10 cellular contexts compared by ENCODE assay signal in the genomic region with DNA sequence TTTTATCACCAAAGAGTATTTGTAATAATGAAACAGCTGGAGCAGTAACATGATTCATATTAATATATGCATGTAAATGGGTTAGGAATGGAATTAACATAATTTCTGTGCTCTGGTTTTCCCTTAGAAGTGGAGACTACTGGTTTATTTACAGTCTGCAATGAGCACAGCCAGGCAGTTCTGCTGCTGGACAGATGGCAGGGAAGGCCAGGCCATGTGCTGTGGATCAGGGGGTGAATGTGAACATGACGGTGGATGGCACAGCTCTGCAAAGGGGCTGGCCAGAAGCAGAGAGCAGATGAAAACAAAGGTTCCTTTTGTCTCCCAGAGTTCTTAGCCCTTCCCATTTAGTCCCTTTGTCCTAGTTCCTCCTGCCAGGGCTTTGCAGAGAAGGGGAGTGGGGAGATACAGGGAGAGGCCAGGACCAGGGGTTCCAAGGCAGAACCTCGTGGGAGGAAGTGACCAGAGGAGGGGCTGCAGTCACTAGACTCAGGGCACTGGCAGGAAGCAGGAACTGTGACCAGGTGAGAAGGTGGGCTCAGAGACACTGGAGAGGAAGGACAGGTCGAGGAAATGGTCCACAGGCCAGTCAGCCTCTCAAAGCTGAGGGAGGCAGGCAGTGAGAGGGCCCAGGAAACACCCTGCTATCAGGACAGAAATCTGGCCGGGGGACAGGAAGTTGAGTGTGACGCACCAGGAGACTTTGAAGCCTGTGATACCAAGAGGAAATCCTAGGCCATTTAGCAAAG.
A peak's percentile ranks its signal among the peaks of the same experiment; 100 is the strongest.
DNase-seq lines count a peak whose midpoint lies in the region; ATAC-seq and TF ChIP-seq lines count a peak whose summit lies in the region.
"Had no signal": no experiment of that assay in that cellular context is flagged by ENCODE, and none has a peak within 500 bp of the region (broad histone marks: within the 10 kb centered on the region; RNA-seq: fewer than 3 reads in every experiment).

No MANE protein-coding gene starts in this region.

- no peaks in the 10 kb centered on the region for H3K4me1 ChIP-seq in tibial artery
- H3K4me1 ChIP-seq in esophagus muscularis mucosa: peaks cover 0 to 11% (median 2%) of the 10 kb centered on the region in 4 donors

- intact Hi-C loops in tibial artery (cut with DNase I; ENCODE audit: low total_unique reads) (no loop called here), esophagus muscularis mucosa (cut with DNase I) (no loop called here)
- intact Hi-C loops in activated T-helper 1 cell treated with anti-CD3 and anti-CD28 coated beads, Interleukin-12 subunit alpha, Interleukin-12 subunit beta, Interleukin-2, Interleukin-4 antibody, amounts not matched to agents 30 ng/mL and 10 ng/mL and 1 ng/mL, durations not matched to agents 14 hours and 24 hours and 36 hours (cut with micrococcal nuclease): no loop called here

- ATAC-seq in activated naive CD4-positive, alpha-beta T cell treated with anti-CD3 and anti-CD28 coated beads, Interleukin-2, amount 50 U/mL, for 72 hours: peak; percentile 34 to 56
- ATAC-seq in GM21786 (IDR thresholded peaks at IDR 0.05; ENCODE audit: unreplicated experiment): no peak

- H3K4me1 Mint-ChIP-seq in mesothelial cell of epicardium: peaks cover 16% of the 10 kb centered on the region
- peaks cover 13% of the 10 kb centered on the region for H3K4me1 Mint-ChIP-seq in activated T-helper 1 cell treated with anti-CD3 and anti-CD28 coated beads, Interleukin-12 subunit alpha, Interleukin-12 subunit beta, Interleukin-2, Interleukin-4 antibody, amounts not matched to agents 30 ng/mL and 10 ng/mL and 1 ng/mL, durations not matched to agents 14 hours and 24 hours and 36 hours (ENCODE audit: low read depth)

- no peak overlapping the region for H3K4me3 Mint-ChIP-seq in mesothelial cell of epicardium
- no peak overlapping the region for H3K4me3 Mint-ChIP-seq in activated T-helper 1 cell treated with anti-CD3 and anti-CD28 coated beads, Interleukin-12 subunit alpha, Interleukin-12 subunit beta, Interleukin-2, Interleukin-4 antibody, amounts not matched to agents 30 ng/mL and 10 ng/mL and 1 ng/mL, durations not matched to agents 14 hours and 24 hours and 36 hours
- H3K4me3 Mint-ChIP-seq: natural killer cell had no signal

- TF ChIP-seq CTCF in mesothelial cell of epicardium (IDR thresholded peaks at IDR 0.05; ENCODE audit: unreplicated experiment) (no peak), tibial artery (IDR thresholded peaks at IDR 0.05) (no peak), esophagus muscularis mucosa (IDR thresholded peaks at IDR 0.05) (no peak)

- peak overlapping the region; percentile 38 to 84 for H3K27ac Mint-ChIP-seq in activated naive CD4-positive, alpha-beta T cell treated with anti-CD3 and anti-CD28 coated beads, Interleukin-2, amount 50 U/mL, for 72 hours
- H3K27ac Mint-ChIP-seq in mesothelial cell of epicardium: peak overlapping the region; percentile 28
- no peak overlapping the region for H3K27ac Mint-ChIP-seq in activated T-helper 1 cell treated with anti-CD3 and anti-CD28 coated beads, Interleukin-12 subunit alpha, Interleukin-12 subunit beta, Interleukin-2, Interleukin-4 antibody, amounts not matched to agents 30 ng/mL and 10 ng/mL and 1 ng/mL, durations not matched to agents 14 hours and 24 hours and 36 hours
- H3K27ac Mint-ChIP-seq: natural killer cell had no signal

- no peak for TF ChIP-seq EP300 in esophagus muscularis mucosa (IDR thresholded peaks at IDR 0.05)

- TF ChIP-seq POLR2A in esophagus muscularis mucosa (IDR thresholded peaks at IDR 0.05; ENCODE audit: low read depth): no peak

- H3K4me3 ChIP-seq in tibial artery (no peak overlapping the region), esophagus muscularis mucosa (no peak overlapping the region)
- H3K4me3 ChIP-seq: cardiac muscle cell had no signal

- H3K9me3 Mint-ChIP-seq in activated naive CD4-positive, alpha-beta T cell treated with anti-CD3 and anti-CD28 coated beads, Interleukin-2, amount 50 U/mL, for 72 hours: no peaks in the 10 kb centered on the region
- H3K9me3 Mint-ChIP-seq in mesothelial cell of epicardium: peaks cover 3% of the 10 kb centered on the region
- no peaks in the 10 kb centered on the region for H3K9me3 Mint-ChIP-seq in activated T-helper 1 cell treated with anti-CD3 and anti-CD28 coated beads, Interleukin-12 subunit alpha, Interleukin-12 subunit beta, Interleukin-2, Interleukin-4 antibody, amounts not matched to agents 30 ng/mL and 10 ng/mL and 1 ng/mL, durations not matched to agents 14 hours and 24 hours and 36 hours

- 73% methylated on average over 5 of the region's 5 CpGs for WGBS in esophagus muscularis mucosa

- H3K27ac ChIP-seq in tibial artery (no peak overlapping the region), esophagus muscularis mucosa (replicated peaks in 1 of 4) (no peak overlapping the region)
- H3K27ac ChIP-seq: cardiac muscle cell had no signal

- peaks cover 5% of the 10 kb centered on the region for H3K27me3 Mint-ChIP-seq in mesothelial cell of epicardium (ENCODE audit: low read depth)
- H3K27me3 Mint-ChIP-seq in activated T-helper 1 cell treated with anti-CD3 and anti-CD28 coated beads, Interleukin-12 subunit alpha, Interleukin-12 subunit beta, Interleukin-2, Interleukin-4 antibody, amounts not matched to agents 30 ng/mL and 10 ng/mL and 1 ng/mL, durations not matched to agents 14 hours and 24 hours and 36 hours (ENCODE audit: insufficient read depth): peaks cover 7% of the 10 kb centered on the region

- no peaks in the 10 kb centered on the region for H3K36me3 Mint-ChIP-seq in activated naive CD4-positive, alpha-beta T cell treated with anti-CD3 and anti-CD28 coated beads, Interleukin-2, amount 50 U/mL, for 72 hours
- H3K36me3 Mint-ChIP-seq in mesothelial cell of epicardium: no peaks in the 10 kb centered on the region
- H3K36me3 Mint-ChIP-seq in activated T-helper 1 cell treated with anti-CD3 and anti-CD28 coated beads, Interleukin-12 subunit alpha, Interleukin-12 subunit beta, Interleukin-2, Interleukin-4 antibody, amounts not matched to agents 30 ng/mL and 10 ng/mL and 1 ng/mL, durations not matched to agents 14 hours and 24 hours and 36 hours (ENCODE audit: low read depth): no peaks in the 10 kb centered on the region
- H3K36me3 Mint-ChIP-seq: natural killer cell had no signal

- DNase-seq in COLO668 (lab: John Stamatoyannopoulos, UW; ENCODE audit: unreplicated experiment) (peak; percentile 48), M059J (ENCODE audit: low read depth) (peak; percentile 42), mesothelial cell of epicardium (ENCODE audit: low spot score in 2 of 2, unreplicated experiment in 2 of 2) (no peak), tibial artery (no peak), esophagus muscularis mucosa (ENCODE audit: extremely low spot score) (no peak)
- no peak for DNase-seq in activated naive CD4-positive, alpha-beta T cell treated with anti-CD3 and anti-CD28 coated beads, Interleukin-2, amount 50 U/mL, for 72 hours (ENCODE audit: low spot score in 2 of 2)
- DNase-seq in activated T-helper 1 cell treated with anti-CD3 and anti-CD28 coated beads, Interleukin-12 subunit alpha, Interleukin-12 subunit beta, Interleukin-2, Interleukin-4 antibody, amounts not matched to agents 30 ng/mL and 10 ng/mL and 1 ng/mL, durations not matched to agents 14 hours and 24 hours and 36 hours (ENCODE audit: low spot score): no peak
- DNase-seq: natural killer cell had no signal

- H3K27me3 ChIP-seq in tibial artery (no peaks in the 10 kb centered on the region), esophagus muscularis mucosa (no peaks in the 10 kb centered on the region)
- H3K27me3 ChIP-seq: cardiac muscle cell had no signal

- H3K36me3 ChIP-seq in tibial artery (no peaks in the 10 kb centered on the region), esophagus muscularis mucosa (no peaks in the 10 kb centered on the region)
- H3K36me3 ChIP-seq: cardiac muscle cell had no signal

- H3K9me3 ChIP-seq in tibial artery (no peaks in the 10 kb centered on the region), esophagus muscularis mucosa (no peaks in the 10 kb centered on the region)

Comparison
In these comparisons a context has a peak if more than half of its experiments do, and no peak if none do; other contexts are left out.
1. DNase-seq: peak in COLO668 (single experiment) and M059J (single experiment); none in activated naive CD4-positive, alpha-beta T cell treated with anti-CD3 and anti-CD28 coated beads, Interleukin-2, amount 50 U/mL, for 72 hours (0 of 2), mesothelial cell of epicardium (0 of 2), tibial artery (0 of 2), esophagus muscularis mucosa (single experiment) and activated T-helper 1 cell treated with anti-CD3 and anti-CD28 coated beads, Interleukin-12 subunit alpha, Interleukin-12 subunit beta, Interleukin-2, Interleukin-4 antibody, amounts not matched to agents 30 ng/mL and 10 ng/mL and 1 ng/mL, durations not matched to agents 14 hours and 24 hours and 36 hours (single experiment).